ENCODE assay signal across 14 cellular contexts in genomic region chr17:72318131-72318530, GRCh38.
DNase-seq lines count a peak whose midpoint lies in the region; ATAC-seq and TF ChIP-seq lines count a peak whose summit lies in the region.
"Had no signal": no experiment of that assay in that cellular context is flagged by ENCODE, and none has a peak within 500 bp of the region (broad histone marks: within the 10 kb centered on the region; RNA-seq: fewer than 3 reads in every experiment).

No MANE protein-coding gene starts in this region.

- no peak overlapping the region; the same call in 1 of the 2 replicates for H3K27ac ChIP-seq in Karpas-422 (ENCODE audit: low read length)
- no peak overlapping the region for H3K27ac ChIP-seq in neural progenitor cell
- H3K27ac ChIP-seq in RWPE1 = no peak overlapping the region
- H3K27ac ChIP-seq in CD8-positive, alpha-beta T cell (ENCODE audit: low read depth, low read length) = no peak overlapping the region
- H3K27ac ChIP-seq: Peyer's patch had no signal

- peak overlapping the region; percentile 64 for H3K27ac Mint-ChIP-seq in neural progenitor cell
- H3K27ac Mint-ChIP-seq in CD8-positive, alpha-beta T cell = no peak overlapping the region

- DNase-seq in Karpas-422 = no peak
- peak; percentile 32 for DNase-seq in neural progenitor cell (ENCODE audit: low spot score)
- no peak for DNase-seq in RWPE1 (ENCODE audit: low spot score)
- no peak for DNase-seq in head of caudate nucleus
- DNase-seq in CD8-positive, alpha-beta T cell = no peak
- DNase-seq: NCI-H146, NCI-H2107, NCI-H748 treated with DMSO at 0.1 percent for 48 hours, Peyer's patch, SHP77 treated with DMSO at 0.1 percent for 48 hours, T-helper 2 cell had no signal

- no peak overlapping the region for H3K4me3 Mint-ChIP-seq in neural progenitor cell
- H3K4me3 Mint-ChIP-seq in CD8-positive, alpha-beta T cell = no peak overlapping the region

- ATAC-seq in GM18868 (IDR thresholded peaks at IDR 0.05; ENCODE audit: unreplicated experiment) (peak; percentile 2), GM21515 (IDR thresholded peaks at IDR 0.05; ENCODE audit: unreplicated experiment) (peak; percentile 3)
- no peak for ATAC-seq in CD8-positive, alpha-beta T cell

- H3K36me3 ChIP-seq in Karpas-422 (ENCODE audit: insufficient read depth, low read length) (no peaks in the 10 kb centered on the region; the same call in 1 of the 2 replicates), neural progenitor cell (no peaks in the 10 kb centered on the region)
- H3K36me3 ChIP-seq in CD8-positive, alpha-beta T cell (ENCODE audit: insufficient read depth, low read length) = no peaks in the 10 kb centered on the region
- H3K36me3 ChIP-seq: BLaER1 treated with 17β-estradiol and CSF1 and Interleukin-3, amounts not matched to agents 10 nM and 100 nM; Peyer's patch had no signal

- peak overlapping the region; percentile 44; the same call in 1 of the 2 replicates for H3K9ac ChIP-seq in Karpas-422 (ENCODE audit: low read length)
- H3K9ac ChIP-seq in neural progenitor cell = no peak overlapping the region
- H3K9ac ChIP-seq: BLaER1 treated with 17β-estradiol and CSF1 and Interleukin-3, amounts not matched to agents 10 nM and 100 nM had no signal

- H3K79me2 ChIP-seq in Karpas-422 (ENCODE audit: low read length) = no peaks in the 10 kb centered on the region
- H3K79me2 ChIP-seq in neural progenitor cell (ENCODE audit: low read depth) = no peaks in the 10 kb centered on the region

- H4K20me1 ChIP-seq in Karpas-422 (ENCODE audit: insufficient read depth, low read depth, low read length) (no peaks in the 10 kb centered on the region), neural progenitor cell (ENCODE audit: low read depth) (no peaks in the 10 kb centered on the region)
- H4K20me1 ChIP-seq: BLaER1 treated with 17β-estradiol and CSF1 and Interleukin-3, amounts not matched to agents 10 nM and 100 nM had no signal

- H2AFZ ChIP-seq in Karpas-422 (ENCODE audit: low read length) = no peak overlapping the region
- no peak overlapping the region for H2AFZ ChIP-seq in neural progenitor cell (replicated peaks)

- H3K4me3 ChIP-seq in Karpas-422 (ENCODE audit: low read length) (peak overlapping the region; percentile 37), neural progenitor cell (no peak overlapping the region)
- no peak overlapping the region for H3K4me3 ChIP-seq in CD8-positive, alpha-beta T cell (ENCODE audit: low read depth, low read length)
- H3K4me3 ChIP-seq: BLaER1 treated with 17β-estradiol and CSF1 and Interleukin-3, amounts not matched to agents 10 nM and 100 nM; Peyer's patch had no signal

- H3K4me1 ChIP-seq in Karpas-422 (ENCODE audit: low read length) (peaks cover 21% of the 10 kb centered on the region), neural progenitor cell (peaks cover 4% of the 10 kb centered on the region)
- no peaks in the 10 kb centered on the region for H3K4me1 ChIP-seq in CD8-positive, alpha-beta T cell (ENCODE audit: insufficient read depth, low read length)
- H3K4me1 ChIP-seq: Peyer's patch had no signal

- CTCF ChIA-PET in RWPE1 (lab: Yijun Ruan, JAX) = no interaction called here
- CTCF ChIA-PET in CD8-positive, alpha-beta T cell (lab: Charles Lee) = no interaction called here

- TF ChIP-seq CTCF in neural progenitor cell (IDR thresholded peaks at IDR 0.05) (no peak), RWPE1 (conservative IDR thresholded peaks at IDR 0.05; ENCODE audit: low read depth) (no peak)
- TF ChIP-seq CTCF in CD8-positive, alpha-beta T cell (IDR thresholded peaks at IDR 0.05) = no peak

- intact Hi-C loops in head of caudate nucleus (cut with DNase I) = no loop called here
- intact Hi-C loops in CD8-positive, alpha-beta T cell (cut with DNase I, micrococcal nuclease) = no loop called here

- POLR2A ChIA-PET in RWPE1 (lab: Yijun Ruan, JAX; ENCODE audit: low non-redundant PET) = no interaction called here
- POLR2A ChIA-PET in CD8-positive, alpha-beta T cell (lab: Charles Lee) = no interaction called here

- no peaks in the 10 kb centered on the region for H3F3A ChIP-seq in neural progenitor cell (ENCODE audit: low read depth)

- H3K4me1 Mint-ChIP-seq in neural progenitor cell = peaks cover 3% of the 10 kb centered on the region
- H3K4me1 Mint-ChIP-seq in CD8-positive, alpha-beta T cell (ENCODE audit: low read depth) = no peaks in the 10 kb centered on the region

- H3K9me3 Mint-ChIP-seq in neural progenitor cell = peaks cover 12% of the 10 kb centered on the region
- H3K9me3 Mint-ChIP-seq in CD8-positive, alpha-beta T cell = no peaks in the 10 kb centered on the region

- H3K4me2 ChIP-seq in Karpas-422 (ENCODE audit: low read depth, low read length, poor library complexity, severe bottlenecking) (peak overlapping the region; percentile 71), neural progenitor cell (peak overlapping the region; percentile 2)

- no peaks in the 10 kb centered on the region for H3K27me3 Mint-ChIP-seq in neural progenitor cell (ENCODE audit: insufficient read depth, low read depth)
- H3K27me3 Mint-ChIP-seq in CD8-positive, alpha-beta T cell (ENCODE audit: low read depth) = peaks cover 10% of the 10 kb centered on the region

- H3K9me3 ChIP-seq in Karpas-422 (ENCODE audit: low read length) (no peaks in the 10 kb centered on the region), neural progenitor cell (ENCODE audit: low read depth) (no peaks in the 10 kb centered on the region)
- H3K9me3 ChIP-seq in CD8-positive, alpha-beta T cell (ENCODE audit: low read length) = no peaks in the 10 kb centered on the region
- H3K9me3 ChIP-seq: Peyer's patch had no signal

- H3K36me3 Mint-ChIP-seq in neural progenitor cell = no peaks in the 10 kb centered on the region
- H3K36me3 Mint-ChIP-seq in CD8-positive, alpha-beta T cell = no peaks in the 10 kb centered on the region

- H3K27me3 ChIP-seq in Karpas-422 (ENCODE audit: low read length) (no peaks in the 10 kb centered on the region), neural progenitor cell (no peaks in the 10 kb centered on the region)
- no peaks in the 10 kb centered on the region for H3K27me3 ChIP-seq in CD8-positive, alpha-beta T cell (ENCODE audit: insufficient read depth, low read length)
- H3K27me3 ChIP-seq: BLaER1 treated with 17β-estradiol and CSF1 and Interleukin-3, amounts not matched to agents 10 nM and 100 nM; Peyer's patch had no signal

- no peaks in the 10 kb centered on the region for H3K9me2 ChIP-seq in Karpas-422 (replicated peaks; ENCODE audit: insufficient read depth, low read length)
